ENCODE assay signal across 9 cellular contexts in genomic region chr15:98177950-98178848, GRCh38.
DNase-seq lines count a peak whose midpoint lies in the region; ATAC-seq and TF ChIP-seq lines count a peak whose summit lies in the region.
"Had no signal": no experiment of that assay in that cellular context is flagged by ENCODE, and none has a peak within 500 bp of the region (broad histone marks: within the 10 kb centered on the region; RNA-seq: fewer than 3 reads in every experiment).

No MANE protein-coding gene starts in this region.

- H3K36me3 ChIP-seq in Loucy (ENCODE audit: insufficient read depth, low read length) (no peaks in the 10 kb centered on the region), testis (ENCODE audit: low read depth, missing control alignments) (no peaks in the 10 kb centered on the region)

- H3K9ac ChIP-seq in Loucy (ENCODE audit: low read depth, low read length, poor library complexity, severe bottlenecking) = no peak overlapping the region

- no peaks in the 10 kb centered on the region for H4K20me1 ChIP-seq in Loucy (ENCODE audit: insufficient read depth, low read length, poor library complexity, severe bottlenecking)

- H2AFZ ChIP-seq in Loucy (ENCODE audit: low read length) = peak overlapping the region; percentile 19; the same call in 1 of the 2 replicates

- H3F3A ChIP-seq in Loucy (ENCODE audit: low read depth) = no peaks in the 10 kb centered on the region

- H3K4me2 ChIP-seq in Loucy (ENCODE audit: low read depth, low read length, poor library complexity, severe bottlenecking) = peak overlapping the region; percentile 69

- DNase-seq in DMS153 (lab: John Stamatoyannopoulos, UW) (peak; percentile 10), choroid plexus epithelial cell (ENCODE audit: low read depth) (peak; percentile 91), left lobe of liver (ENCODE audit: low spot score) (peak; percentile 49), testis (peak; percentile 65), NCI-H2029 treated with DMSO at 0.1 percent for 48 hours (lab: John Stamatoyannopoulos, UW) (no peak)
- DNase-seq: activated T-cell treated with anti-CD3 and anti-CD28 coated beads, Interleukin-2, amount 50 U/mL, for 4 hours had no signal

- TF ChIP-seq CTCF in Loucy (conservative IDR thresholded peaks at IDR 0.05; ENCODE audit: low read length) = peak; percentile 92
- peak; percentile 96 for TF ChIP-seq CTCF in choroid plexus epithelial cell (conservative IDR thresholded peaks at IDR 0.05; ENCODE audit: low read depth, low read length)
- peak; percentile 18 to 56 (median 55) for TF ChIP-seq CTCF in testis (IDR thresholded peaks at IDR 0.05)

- no peaks in the 10 kb centered on the region for H3K9me2 ChIP-seq in Loucy (replicated peaks; ENCODE audit: low read depth, low read length)

- H3K9me3 ChIP-seq in Loucy (ENCODE audit: insufficient read depth, low read depth, low read length) (no peaks in the 10 kb centered on the region), testis (no peaks in the 10 kb centered on the region)

- H3K4me1 ChIP-seq in Loucy (ENCODE audit: insufficient read depth, low read length, poor library complexity, severe bottlenecking) = peaks cover 32% of the 10 kb centered on the region
- H3K4me1 ChIP-seq in testis = no peaks in the 10 kb centered on the region

- no peak overlapping the region for H3K27ac ChIP-seq in testis

- intact Hi-C loops in testis (cut with DNase I; ENCODE audit: low total_unique reads) = loop anchor here (10.0 kb wide), 1 partner anchor 273 kb away; no protein-coding TSS in a partner anchor

- H3K27me3 ChIP-seq in Loucy (ENCODE audit: insufficient read depth, low read length, poor library complexity, severe bottlenecking) (peaks cover 12% of the 10 kb centered on the region), testis (no peaks in the 10 kb centered on the region)

- peak; percentile 88 for ATAC-seq in GM21367 (IDR thresholded peaks at IDR 0.05; ENCODE audit: unreplicated experiment)
- ATAC-seq in SK-N-SH treated with all-trans-retinoic acid at 6 μM for 48 hours = peak; percentile 93
- ATAC-seq in left lobe of liver = peak; percentile 97

- no peak for TF ChIP-seq POLR2A in testis (IDR thresholded peaks at IDR 0.05)

- H3K4me3 ChIP-seq in Loucy (ENCODE audit: low read length, poor library complexity, severe bottlenecking) = peak overlapping the region; percentile 44
- H3K4me3 ChIP-seq in choroid plexus epithelial cell (ENCODE audit: low read depth, low read length) = no peak overlapping the region
- no peak overlapping the region for H3K4me3 ChIP-seq in testis

- 9 to 16% methylated on average over 13 of the region's 13 CpGs for WGBS in testis, 2 donors

- H3K79me2 ChIP-seq in Loucy (ENCODE audit: insufficient read depth, low read length) = no peaks in the 10 kb centered on the region

TF ChIP-seq in SK-N-SH treated with all-trans-retinoic acid at 6 μM for 48 hours, 23 proteins besides CTCF, POLR2A, EP300 and RAD21:
- TF ChIP-seq SNAI2 (CRISPR knock-in tag; IDR thresholded peaks at IDR 0.05) (no peak), GLIS3 (CRISPR knock-in tag; IDR thresholded peaks at IDR 0.05) (no peak), PPARA (CRISPR knock-in tag; IDR thresholded peaks at IDR 0.05; ENCODE audit: borderline replicate concordance) (no peak), ZNF70 (CRISPR knock-in tag; IDR thresholded peaks at IDR 0.05) (no peak), TSHZ2 (CRISPR knock-in tag; IDR thresholded peaks at IDR 0.05) (no peak), OSR1 (CRISPR knock-in tag; IDR thresholded peaks at IDR 0.05) (no peak), ZFP3 (CRISPR knock-in tag; IDR thresholded peaks at IDR 0.05) (no peak), ZNF8 (CRISPR knock-in tag; IDR thresholded peaks at IDR 0.05) (no peak), ZFP30 (CRISPR knock-in tag; IDR thresholded peaks at IDR 0.05) (no peak), CREB5 (CRISPR knock-in tag; IDR thresholded peaks at IDR 0.05; ENCODE audit: low read depth) (no peak), ZNF565 (CRISPR knock-in tag; conservative IDR thresholded peaks at IDR 0.05; ENCODE audit: low read depth) (no peak), PATZ1 (CRISPR knock-in tag; IDR thresholded peaks at IDR 0.05; ENCODE audit: borderline replicate concordance) (no peak)
